14 cellular contexts compared by ENCODE assay signal in genomic region chr2:96341641-96342040, GRCh38. TPM values are rescaled to one million over a fixed set of nuclear protein-coding genes. Genes with fewer than 3 reads are reported as not detected.
A peak's percentile ranks its signal among the peaks of the same experiment; 100 is the strongest.
DNase-seq lines count a peak whose midpoint lies in the region; ATAC-seq and TF ChIP-seq lines count a peak whose summit lies in the region.
"Had no signal": no experiment of that assay in that cellular context is flagged by ENCODE, and none has a peak within 500 bp of the region (broad histone marks: within the 10 kb centered on the region; RNA-seq: fewer than 3 reads in every experiment).

No MANE protein-coding gene starts in this region.

- TF ChIP-seq RAD21 in SK-N-SH (IDR thresholded peaks at IDR 0.05; ENCODE audit: low read length), result no peak

- TF ChIP-seq CTCF in SK-N-SH (IDR thresholded peaks at IDR 0.05) (no peak), AG04450 (IDR thresholded peaks at IDR 0.05; ENCODE audit: low read depth, low read length) (no peak), GM13976 (IDR thresholded peaks at IDR 0.05; ENCODE audit: borderline replicate concordance, control extremely low read depth, extremely low read depth, insufficient read depth, missing control alignments) (no peak)

- 95% methylated on average over 14 of the region's 14 CpGs for WGBS in SK-N-SH (ENCODE audit: low lambda C conversion rate)

- no peak overlapping the region for H3K9ac ChIP-seq in SK-N-SH

- in situ Hi-C loops in GM13976 (cut with MboI; ENCODE audit: low sequenced_read_pairs, unreplicated experiment), result no loop called here

- DNase-seq in SK-N-SH, result no peak
- no peak for DNase-seq in AG04450 (ENCODE audit: low read depth, low spot score)
- DNase-seq in T-cell, result no peak
- no peak for DNase-seq in central memory CD8-positive, alpha-beta T cell (ENCODE audit: low spot score in 2 of 2)
- no peak for DNase-seq in kidney glomerular epithelial cell (lab: John Stamatoyannopoulos, UW)
- DNase-seq in GM13976 (ENCODE audit: low spot score), result no peak
- DNase-seq: anterior cingulate cortex, foreskin melanocyte, NCI-H1436 treated with DMSO at 0.1 percent for 48 hours, nephron progenitor cell, spleen, transverse colon had no signal

- ATAC-seq in SK-N-SH treated with all-trans-retinoic acid at 6 μM for 48 hours, result no peak
- ATAC-seq in T-cell (replicated peaks in 1 of 4), result peak in 1 of 4 experiments; percentile 8
- ATAC-seq in central memory CD8-positive, alpha-beta T cell (replicated peaks; ENCODE audit: extremely low read depth, poor library complexity, severe bottlenecking), result no peak
- ATAC-seq in GM18519 (IDR thresholded peaks at IDR 0.05; ENCODE audit: low FRiP score, unreplicated experiment), result no peak

- CTCF ChIA-PET in SK-N-SH (lab: Yijun Ruan, JAX), result no interaction called here
- CTCF ChIA-PET in AG04450 (lab: Charles Lee), result interaction anchor here (0.7 to 1.5 kb wide), 5 partner anchors 20 to 349 kb away, joined by 4 to 6 read pairs (median 4); no protein-coding TSS in a partner anchor
- CTCF ChIA-PET in T-cell (lab: Charles Lee), result interaction anchor here (0.6 to 1.0 kb wide), 2 partner anchors 20 to 545 kb away, joined by 5 to 6 read pairs; no protein-coding TSS in a partner anchor

- no peak overlapping the region for H3K4me3 ChIP-seq in SK-N-SH (ENCODE audit: low read depth in 2 of 2, low read length in 1 of 2)
- no peak overlapping the region for H3K4me3 ChIP-seq in AG04450 (ENCODE audit: low read depth, low read length)
- H3K4me3 ChIP-seq: spleen, transverse colon had no signal

- H4K20me1 ChIP-seq in SK-N-SH (ENCODE audit: insufficient read depth), result peaks cover 6% of the 10 kb centered on the region; the same call in 1 of the 2 replicates

- H3K36me3 ChIP-seq in SK-N-SH (replicated peaks in 1 of 2; ENCODE audit: control insufficient read depth in 1 of 2, insufficient read depth in 2 of 2, low read length in 1 of 2), result peaks cover 13 to 19% of the 10 kb centered on the region in 2 experiments
- H3K36me3 ChIP-seq: transverse colon had no signal

- H3K79me2 ChIP-seq in SK-N-SH (ENCODE audit: insufficient read depth), result peaks cover 72% of the 10 kb centered on the region

- H3K27ac Mint-ChIP-seq in T-cell, result peak overlapping the region; percentile 85 to 93
- H3K27ac Mint-ChIP-seq in central memory CD8-positive, alpha-beta T cell (ENCODE audit: low read depth), result peak overlapping the region; percentile 96

- POLR2A ChIA-PET in SK-N-SH (lab: Yijun Ruan, JAX), result no interaction called here
- POLR2A ChIA-PET in AG04450 (lab: Yijun Ruan, JAX), result interaction anchor here (1.0 to 1.1 kb wide), 2 partner anchors 12 to 47 kb away, joined by 4 to 5 read pairs; no protein-coding TSS in a partner anchor
- POLR2A ChIA-PET in T-cell (lab: Charles Lee), result interaction anchor here in 1 of 2 donors (0.5 to 0.6 kb wide), 2 partner anchors 8 to 17 kb away, joined by 3 read pairs; partner anchors contain the start of gene ITPRIPL1

- H3F3A ChIP-seq in SK-N-SH (replicated peaks; ENCODE audit: insufficient read depth), result peaks cover 16% of the 10 kb centered on the region

- peaks cover under 1 to 13% of the 10 kb centered on the region in 2 experiments; a peak in 2 of 4 replicates for H3K4me1 ChIP-seq in SK-N-SH (ENCODE audit: control insufficient read depth in 1 of 2, insufficient read depth in 2 of 2, low read depth in 1 of 2, low read length in 1 of 2)

- H2AFZ ChIP-seq in SK-N-SH (ENCODE audit: low read depth), result no peak overlapping the region

- H3K4me3 Mint-ChIP-seq in T-cell, result peak overlapping the region; percentile 12 to 71 (median 46)
- H3K4me3 Mint-ChIP-seq in central memory CD8-positive, alpha-beta T cell, result peak overlapping the region; percentile 76
- H3K4me3 Mint-ChIP-seq: nephron progenitor cell had no signal

- 0 out of 2 replicates have a peak overlapping the region, but pooled peaks have one; percentile 2 for H3K4me2 ChIP-seq in SK-N-SH

- H3K9me3 ChIP-seq in SK-N-SH (no peaks in the 10 kb centered on the region), AG04450 (ENCODE audit: control insufficient read depth, insufficient read depth, low read length) (no peaks in the 10 kb centered on the region)
- H3K9me3 ChIP-seq: spleen, transverse colon had no signal

- no peaks in the 10 kb centered on the region for H3K36me3 Mint-ChIP-seq in T-cell
- H3K36me3 Mint-ChIP-seq in central memory CD8-positive, alpha-beta T cell (ENCODE audit: insufficient read depth), result peaks cover 5% of the 10 kb centered on the region

- peaks cover 7 to 64% (median 50%) of the 10 kb centered on the region in 3 donors for H3K4me1 Mint-ChIP-seq in T-cell
- H3K4me1 Mint-ChIP-seq in central memory CD8-positive, alpha-beta T cell, result peaks cover 76% of the 10 kb centered on the region

- no peaks in the 10 kb centered on the region for H3K27me3 Mint-ChIP-seq in T-cell
- H3K27me3 Mint-ChIP-seq in central memory CD8-positive, alpha-beta T cell, result no peaks in the 10 kb centered on the region

- no peaks in the 10 kb centered on the region for H3K9me3 Mint-ChIP-seq in T-cell
- no peaks in the 10 kb centered on the region for H3K9me3 Mint-ChIP-seq in central memory CD8-positive, alpha-beta T cell

- TF ChIP-seq EP300 in SK-N-SH (IDR thresholded peaks at IDR 0.05; ENCODE audit: borderline replicate concordance in 1 of 2, low read depth in 1 of 2, low read length in 1 of 2), result no peak

- H3K27ac ChIP-seq in SK-N-SH (ENCODE audit: low read depth in 2 of 2, low read length in 1 of 2) (peak overlapping the region in 1 of 2 experiments; percentile 69; a peak in 1 of 4 replicates), AG04450 (ENCODE audit: low read depth, low read length) (peak overlapping the region; percentile 48)
- H3K27ac ChIP-seq: transverse colon had no signal

- H3K27me3 ChIP-seq in SK-N-SH (ENCODE audit: insufficient read depth) (no peaks in the 10 kb centered on the region), AG04450 (ENCODE audit: control insufficient read depth, insufficient read depth, low read length) (no peaks in the 10 kb centered on the region)
- H3K27me3 ChIP-seq: spleen, transverse colon had no signal

- H3K9me2 ChIP-seq in SK-N-SH, result no peaks in the 10 kb centered on the region

TF ChIP-seq in SK-N-SH, 30 proteins besides CTCF, POLR2A, EP300 and RAD21 (continues in another document):
- TF ChIP-seq RFX5 (IDR thresholded peaks at IDR 0.05; ENCODE audit: low read length) (no peak), RCOR1 (IDR thresholded peaks at IDR 0.05; ENCODE audit: low read length) (no peak), FOSL2 (IDR thresholded peaks at IDR 0.05; ENCODE audit: borderline replicate concordance, low read depth) (no peak), RXRA (IDR thresholded peaks at IDR 0.05; ENCODE audit: borderline replicate concordance, low read depth) (no peak)

TF ChIP-seq in SK-N-SH treated with all-trans-retinoic acid at 6 μM for 48 hours, 23 proteins besides CTCF, POLR2A, EP300 and RAD21 (continues in another document):
- TF ChIP-seq OSR1 (CRISPR knock-in tag; IDR thresholded peaks at IDR 0.05) (no peak), ZNF70 (CRISPR knock-in tag; IDR thresholded peaks at IDR 0.05) (no peak), PATZ1 (CRISPR knock-in tag; IDR thresholded peaks at IDR 0.05; ENCODE audit: borderline replicate concordance) (no peak), CREB5 (CRISPR knock-in tag; IDR thresholded peaks at IDR 0.05; ENCODE audit: low read depth) (no peak), TOX (CRISPR knock-in tag; IDR thresholded peaks at IDR 0.05; ENCODE audit: borderline replicate concordance) (no peak), ARNTL (CRISPR knock-in tag; IDR thresholded peaks at IDR 0.05; ENCODE audit: borderline replicate concordance, low read depth) (no peak), ESRRG (CRISPR knock-in tag; IDR thresholded peaks at IDR 0.05) (no peak), GLIS3 (CRISPR knock-in tag; IDR thresholded peaks at IDR 0.05) (no peak)

RNA-seq across cellular contexts. Expression of gene NCAPH, which starts 6.1 kb away (rescaled TPM):
- 17.0 and 17.8 TPM in 2 replicates for polyA plus RNA-seq in SK-N-SH (2012; rRNA removed)
- 15.0 and 17.0 TPM in 2 replicates for polyA plus RNA-seq in SK-N-SH (2012; cell fraction: cytosol; rRNA removed)
- 15.2 and 15.8 TPM in 2 replicates for polyA plus RNA-seq in SK-N-SH (2012; cell fraction: nucleus; rRNA removed)
- polyA plus RNA-seq in AG04450 (2011; rRNA removed), result 5.8 and 7.2 TPM in 2 replicates
- 5.2 and 6.2 TPM in 2 replicates for polyA minus RNA-seq in AG04450 (2011; rRNA and poly(A)+ RNA removed)
- 1 to 10 TPM; 1.9 to 5.5 (median 4.0) TPM for total RNA-seq in T-cell

RNA-seq across cellular contexts. Expression of gene ITPRIPL1, which starts 16.5 kb away (rescaled TPM):
- 4.3 and 5.0 TPM in 2 replicates for polyA plus RNA-seq in SK-N-SH (2012; rRNA removed)
- polyA plus RNA-seq in SK-N-SH (2012; cell fraction: cytosol; rRNA removed), result 5.0 and 6.1 TPM in 2 replicates
- polyA plus RNA-seq in SK-N-SH (2012; cell fraction: nucleus; rRNA removed), result 3.4 and 3.6 TPM in 2 replicates
- polyA plus RNA-seq in AG04450 (2011; rRNA removed), result 3.4 and 3.7 TPM in 2 replicates
- 3.4 and 5.1 TPM in 2 replicates for polyA minus RNA-seq in AG04450 (2011; rRNA and poly(A)+ RNA removed)
- total RNA-seq in T-cell, result 10 to 100 TPM in 4 of 5 donors, 1 to 10 TPM in 1; 3.9 to 13.7 (median 12.7) TPM

RNA-seq across cellular contexts. Expression of gene SNRNP200, which starts 36.3 kb away (rescaled TPM):
- polyA plus RNA-seq in SK-N-SH (2012; rRNA removed) (165 and 177 TPM in 2 replicates), AG04450 (2011; rRNA removed) (99.0 and 136 TPM in 2 replicates)
- polyA plus RNA-seq in SK-N-SH (2012; cell fraction: cytosol; rRNA removed), result 104 and 134 TPM in 2 replicates
- polyA plus RNA-seq in SK-N-SH (2012; cell fraction: nucleus; rRNA removed), result 437 and 481 TPM in 2 replicates
- 231 and 300 TPM in 2 replicates for polyA minus RNA-seq in AG04450 (2011; rRNA and poly(A)+ RNA removed)
- 100 to 1,000 TPM; 200 to 254 (median 203) TPM for total RNA-seq in T-cell
